11 cellular contexts compared by ENCODE assay signal in genomic region chr1:194225781-194226180, GRCh38.
DNase-seq lines count a peak whose midpoint lies in the region; ATAC-seq and TF ChIP-seq lines count a peak whose summit lies in the region.
"Had no signal": no experiment of that assay in that cellular context is flagged by ENCODE, and none has a peak within 500 bp of the region (broad histone marks: within the 10 kb centered on the region; RNA-seq: fewer than 3 reads in every experiment).

No MANE protein-coding gene starts in this region.

- DNase-seq in NB4 (ENCODE audit: low read depth), result peak; percentile 47
- DNase-seq in natural killer cell, result no peak
- no peak for DNase-seq in T1000 (lab: John Stamatoyannopoulos, UW)
- no peak for DNase-seq in NCI-H524 treated with DMSO at 0.1 percent for 48 hours (lab: John Stamatoyannopoulos, UW)
- DNase-seq in glomerular visceral epithelial cell (ENCODE audit: extremely low spot score), result no peak
- no peak for DNase-seq in HT-29 (ENCODE audit: low spot score)
- DNase-seq: activated T-cell treated with anti-CD3 and anti-CD28 coated beads, Interleukin-2, amount 50 U/mL, for 4 hours; PC-9 had no signal

- no peaks in the 10 kb centered on the region for H3K36me3 Mint-ChIP-seq in natural killer cell

- ATAC-seq in GM19324 (IDR thresholded peaks at IDR 0.05; ENCODE audit: low FRiP score, unreplicated experiment) (peak; percentile 85), HG02938 (IDR thresholded peaks at IDR 0.05; ENCODE audit: unreplicated experiment) (peak; percentile 96), natural killer cell (peak in 2 of 3 donors; percentile 69 to 83)

- TF ChIP-seq CTCF in NB4 (IDR thresholded peaks at IDR 0.05; ENCODE audit: low read depth, low read length) (no peak), natural killer cell (IDR thresholded peaks at IDR 0.05) (no peak)

- H3K9me3 Mint-ChIP-seq in natural killer cell, result no peaks in the 10 kb centered on the region

- no peak overlapping the region for H3K4me3 ChIP-seq in NB4 (ENCODE audit: low read depth, low read length)
- H3K4me3 ChIP-seq: PC-9 had no signal

- no peak for TF ChIP-seq POLR2A in NB4 (IDR thresholded peaks at IDR 0.05; ENCODE audit: extremely low read depth, insufficient read length)

- H3K4me3 Mint-ChIP-seq in natural killer cell, result no peak overlapping the region
- H3K4me3 Mint-ChIP-seq: activated T-cell treated with anti-CD3 and anti-CD28 coated beads, Interleukin-2, amount 50 U/mL, for 4 hours; nephron had no signal

- H3K27me3 Mint-ChIP-seq in natural killer cell (ENCODE audit: low read depth in 2 of 2), result peaks cover 8 to 9% of the 10 kb centered on the region in 2 donors

- intact Hi-C loops in natural killer cell (cut with micrococcal nuclease), result no loop called here

- H3K4me1 Mint-ChIP-seq in natural killer cell, result peaks cover 10 to 11% of the 10 kb centered on the region in 2 donors
- H3K4me1 Mint-ChIP-seq: nephron had no signal

- H3K27ac Mint-ChIP-seq in natural killer cell, result no peak overlapping the region
- H3K27ac Mint-ChIP-seq: nephron had no signal
